Comparison of ENCODE assay signal across 1 cellular context in genomic region chr20:63627129-63627699, GRCh38.
TF ChIP-seq lines count a peak whose summit lies in the region.

No MANE protein-coding gene starts in this region.

TF ChIP-seq in A549, 52 proteins besides CTCF, POLR2A, EP300 and RAD21 (continued from another document):
- 0 out of 2 replicates have a peak, but pooled peaks have one; percentile 22 for TF ChIP-seq SREBF2 (IDR thresholded peaks at IDR 0.05)
- TF ChIP-seq CBX8 (IDR thresholded peaks at IDR 0.05) = no peak
- peak; percentile 69; the same call in 1 of the 2 replicates for TF ChIP-seq PHF8 (IDR thresholded peaks at IDR 0.05; ENCODE audit: borderline replicate concordance, low read depth)
- TF ChIP-seq MAX (IDR thresholded peaks at IDR 0.05) = peak; percentile 81
- TF ChIP-seq, protein P1, sequence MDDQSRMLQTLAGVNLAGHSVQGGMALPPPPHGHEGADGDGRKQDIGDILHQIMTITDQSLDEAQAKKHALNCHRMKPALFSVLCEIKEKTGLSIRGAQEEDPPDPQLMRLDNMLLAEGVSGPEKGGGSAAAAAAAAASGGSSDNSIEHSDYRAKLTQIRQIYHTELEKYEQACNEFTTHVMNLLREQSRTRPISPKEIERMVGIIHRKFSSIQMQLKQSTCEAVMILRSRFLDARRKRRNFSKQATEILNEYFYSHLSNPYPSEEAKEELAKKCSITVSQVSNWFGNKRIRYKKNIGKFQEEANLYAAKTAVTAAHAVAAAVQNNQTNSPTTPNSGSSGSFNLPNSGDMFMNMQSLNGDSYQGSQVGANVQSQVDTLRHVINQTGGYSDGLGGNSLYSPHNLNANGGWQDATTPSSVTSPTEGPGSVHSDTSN (IDR thresholded peaks at IDR 0.05) = no peak
- TF ChIP-seq JUN (IDR thresholded peaks at IDR 0.05) = peak in 1 of 2 experiments; percentile 65; a peak in 3 of 5 replicates
- no peak for TF ChIP-seq HOXB5 (CRISPR knock-in tag; IDR thresholded peaks at IDR 0.05)
- TF ChIP-seq RARB (CRISPR knock-in tag; IDR thresholded peaks at IDR 0.05) = no peak
